Comparison of ENCODE assay signal across 1 cellular context in the genomic region with DNA sequence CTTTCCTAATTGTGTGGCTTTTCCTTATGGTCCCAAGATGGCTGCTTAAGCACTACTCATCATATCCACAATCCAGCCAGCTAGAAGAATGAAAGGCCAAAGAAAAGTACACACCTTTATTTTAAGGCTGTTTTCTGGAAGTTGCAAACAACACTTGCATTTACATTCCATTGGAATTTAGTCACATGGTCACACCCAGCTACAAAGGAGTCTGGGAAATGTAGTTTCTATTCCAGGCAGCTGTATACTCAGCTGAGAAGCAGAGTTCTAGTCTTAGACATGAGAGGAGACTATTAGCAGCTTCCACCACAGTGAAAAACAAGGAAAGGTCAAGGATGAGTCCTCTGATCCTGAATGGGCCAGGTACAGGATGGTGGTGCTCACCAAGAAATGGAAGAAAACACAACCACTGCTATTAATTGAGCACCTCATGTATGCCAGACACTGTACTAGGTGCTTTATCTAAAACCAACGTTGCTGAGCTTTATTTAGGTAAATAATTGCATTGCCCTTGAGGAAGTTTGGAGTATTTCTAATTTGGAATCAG.
A peak's percentile ranks its signal among the peaks of the same experiment; 100 is the strongest.
TF ChIP-seq lines count a peak whose summit lies in the region.

No MANE protein-coding gene starts in this region.

TF ChIP-seq in K562, 482 proteins besides CTCF, POLR2A, EP300 and RAD21 (continued from another document and continues in another):
- TF ChIP-seq ELK3 (CRISPR knock-in tag; IDR thresholded peaks at IDR 0.05) (no peak), TAF7 (tag; IDR thresholded peaks at IDR 0.05) (no peak), PRMT5 (CRISPR knock-in tag; IDR thresholded peaks at IDR 0.05) (no peak), ETS1 (conservative IDR thresholded peaks at IDR 0.05; ENCODE audit: control insufficient read depth, low read depth, low read length) (no peak), TEAD1 (CRISPR knock-in tag; IDR thresholded peaks at IDR 0.05) (0 out of 4 replicates have a peak, but pooled peaks of 1 of the 2 experiments have one; percentile 41), HNRNPK (IDR thresholded peaks at IDR 0.05; ENCODE audit: low read depth, low read length, poor library complexity, severe bottlenecking) (no peak), ZNF217 (CRISPR knock-in tag; IDR thresholded peaks at IDR 0.05) (no peak), KLF13 (tag; IDR thresholded peaks at IDR 0.05; ENCODE audit: borderline replicate concordance, low read depth) (no peak), DDX20 (tag; IDR thresholded peaks at IDR 0.05; ENCODE audit: low read depth) (no peak), POLR2G (IDR thresholded peaks at IDR 0.05; ENCODE audit: low read depth, low read length) (no peak), ZNF143 (CRISPR knock-in tag; IDR thresholded peaks at IDR 0.05) (peak; percentile 80), ZNF232 (CRISPR knock-in tag; IDR thresholded peaks at IDR 0.05) (no peak), ZNF589 (CRISPR knock-in tag; IDR thresholded peaks at IDR 0.05; ENCODE audit: low read depth) (no peak), SRSF7 (optimal IDR thresholded peaks at IDR 0.05; ENCODE audit: low read depth, low read length) (no peak), GABPB1 (CRISPR knock-in tag; IDR thresholded peaks at IDR 0.05) (no peak), GTF3C2 (IDR thresholded peaks at IDR 0.05; ENCODE audit: borderline replicate concordance, extremely low read depth, insufficient read length) (no peak), ZNF766 (CRISPR knock-in tag; conservative IDR thresholded peaks at IDR 0.05) (no peak), NFYB (IDR thresholded peaks at IDR 0.05; ENCODE audit: extremely low read depth, insufficient read length) (no peak), ELF4 (CRISPR knock-in tag; IDR thresholded peaks at IDR 0.05) (no peak), ZNF354B (CRISPR knock-in tag; IDR thresholded peaks at IDR 0.05) (no peak), SMARCC2 (IDR thresholded peaks at IDR 0.05; ENCODE audit: low read depth) (no peak), PYGO2 (tag; IDR thresholded peaks at IDR 0.05) (no peak), EHMT2 (IDR thresholded peaks at IDR 0.05) (no peak), POLR2B (IDR thresholded peaks at IDR 0.05; ENCODE audit: low read depth, partially characterized antibody) (no peak), AFF1 (IDR thresholded peaks at IDR 0.05; ENCODE audit: low read depth in 1 of 2, partially characterized antibody in 2 of 2) (peak in 1 of 2 experiments; percentile 56), FOXJ3 (CRISPR knock-in tag; IDR thresholded peaks at IDR 0.05) (no peak), ETV1 (tag; conservative IDR thresholded peaks at IDR 0.05; ENCODE audit: low read depth) (no peak), FOXA3 (CRISPR knock-in tag; conservative IDR thresholded peaks at IDR 0.05 in 1 of 2, IDR thresholded peaks at IDR 0.05 in 1 of 2) (0 out of 4 replicates have a peak, but pooled peaks of 1 of the 2 experiments have one; percentile 12), RBM15 (IDR thresholded peaks at IDR 0.05; ENCODE audit: insufficient read depth, low read length) (no peak), KLF10 (CRISPR knock-in tag; IDR thresholded peaks at IDR 0.05) (no peak)
- TF ChIP-seq, protein P1, sequence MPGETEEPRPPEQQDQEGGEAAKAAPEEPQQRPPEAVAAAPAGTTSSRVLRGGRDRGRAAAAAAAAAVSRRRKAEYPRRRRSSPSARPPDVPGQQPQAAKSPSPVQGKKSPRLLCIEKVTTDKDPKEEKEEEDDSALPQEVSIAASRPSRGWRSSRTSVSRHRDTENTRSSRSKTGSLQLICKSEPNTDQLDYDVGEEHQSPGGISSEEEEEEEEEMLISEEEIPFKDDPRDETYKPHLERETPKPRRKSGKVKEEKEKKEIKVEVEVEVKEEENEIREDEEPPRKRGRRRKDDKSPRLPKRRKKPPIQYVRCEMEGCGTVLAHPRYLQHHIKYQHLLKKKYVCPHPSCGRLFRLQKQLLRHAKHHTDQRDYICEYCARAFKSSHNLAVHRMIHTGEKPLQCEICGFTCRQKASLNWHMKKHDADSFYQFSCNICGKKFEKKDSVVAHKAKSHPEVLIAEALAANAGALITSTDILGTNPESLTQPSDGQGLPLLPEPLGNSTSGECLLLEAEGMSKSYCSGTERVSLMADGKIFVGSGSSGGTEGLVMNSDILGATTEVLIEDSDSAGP (CRISPR knock-in tag; IDR thresholded peaks at IDR 0.05): no peak
- TF ChIP-seq, protein P2, sequence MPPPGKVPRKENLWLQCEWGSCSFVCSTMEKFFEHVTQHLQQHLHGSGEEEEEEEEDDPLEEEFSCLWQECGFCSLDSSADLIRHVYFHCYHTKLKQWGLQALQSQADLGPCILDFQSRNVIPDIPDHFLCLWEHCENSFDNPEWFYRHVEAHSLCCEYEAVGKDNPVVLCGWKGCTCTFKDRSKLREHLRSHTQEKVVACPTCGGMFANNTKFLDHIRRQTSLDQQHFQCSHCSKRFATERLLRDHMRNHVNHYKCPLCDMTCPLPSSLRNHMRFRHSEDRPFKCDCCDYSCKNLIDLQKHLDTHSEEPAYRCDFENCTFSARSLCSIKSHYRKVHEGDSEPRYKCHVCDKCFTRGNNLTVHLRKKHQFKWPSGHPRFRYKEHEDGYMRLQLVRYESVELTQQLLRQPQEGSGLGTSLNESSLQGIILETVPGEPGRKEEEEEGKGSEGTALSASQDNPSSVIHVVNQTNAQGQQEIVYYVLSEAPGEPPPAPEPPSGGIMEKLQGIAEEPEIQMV (tag; conservative IDR thresholded peaks at IDR 0.05; ENCODE audit: low read depth): no peak
- TF ChIP-seq, protein P3, sequence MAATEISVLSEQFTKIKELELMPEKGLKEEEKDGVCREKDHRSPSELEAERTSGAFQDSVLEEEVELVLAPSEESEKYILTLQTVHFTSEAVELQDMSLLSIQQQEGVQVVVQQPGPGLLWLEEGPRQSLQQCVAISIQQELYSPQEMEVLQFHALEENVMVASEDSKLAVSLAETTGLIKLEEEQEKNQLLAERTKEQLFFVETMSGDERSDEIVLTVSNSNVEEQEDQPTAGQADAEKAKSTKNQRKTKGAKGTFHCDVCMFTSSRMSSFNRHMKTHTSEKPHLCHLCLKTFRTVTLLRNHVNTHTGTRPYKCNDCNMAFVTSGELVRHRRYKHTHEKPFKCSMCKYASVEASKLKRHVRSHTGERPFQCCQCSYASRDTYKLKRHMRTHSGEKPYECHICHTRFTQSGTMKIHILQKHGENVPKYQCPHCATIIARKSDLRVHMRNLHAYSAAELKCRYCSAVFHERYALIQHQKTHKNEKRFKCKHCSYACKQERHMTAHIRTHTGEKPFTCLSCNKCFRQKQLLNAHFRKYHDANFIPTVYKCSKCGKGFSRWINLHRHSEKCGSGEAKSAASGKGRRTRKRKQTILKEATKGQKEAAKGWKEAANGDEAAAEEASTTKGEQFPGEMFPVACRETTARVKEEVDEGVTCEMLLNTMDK (IDR thresholded peaks at IDR 0.05; ENCODE audit: borderline replicate concordance, insufficient read depth, low read depth, low read length, poor library complexity, severe bottlenecking): no peak
- TF ChIP-seq, protein P4, sequence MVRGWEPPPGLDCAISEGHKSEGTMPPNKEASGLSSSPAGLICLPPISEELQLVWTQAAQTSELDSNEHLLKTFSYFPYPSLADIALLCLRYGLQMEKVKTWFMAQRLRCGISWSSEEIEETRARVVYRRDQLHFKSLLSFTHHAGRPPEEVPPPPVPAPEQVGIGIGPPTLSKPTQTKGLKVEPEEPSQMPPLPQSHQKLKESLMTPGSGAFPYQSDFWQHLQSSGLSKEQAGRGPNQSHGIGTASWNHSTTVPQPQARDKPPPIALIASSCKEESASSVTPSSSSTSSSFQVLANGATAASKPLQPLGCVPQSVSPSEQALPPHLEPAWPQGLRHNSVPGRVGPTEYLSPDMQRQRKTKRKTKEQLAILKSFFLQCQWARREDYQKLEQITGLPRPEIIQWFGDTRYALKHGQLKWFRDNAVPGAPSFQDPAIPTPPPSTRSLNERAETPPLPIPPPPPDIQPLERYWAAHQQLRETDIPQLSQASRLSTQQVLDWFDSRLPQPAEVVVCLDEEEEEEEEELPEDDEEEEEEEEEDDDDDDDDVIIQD (CRISPR knock-in tag; IDR thresholded peaks at IDR 0.05): no peak
- TF ChIP-seq, protein P5, sequence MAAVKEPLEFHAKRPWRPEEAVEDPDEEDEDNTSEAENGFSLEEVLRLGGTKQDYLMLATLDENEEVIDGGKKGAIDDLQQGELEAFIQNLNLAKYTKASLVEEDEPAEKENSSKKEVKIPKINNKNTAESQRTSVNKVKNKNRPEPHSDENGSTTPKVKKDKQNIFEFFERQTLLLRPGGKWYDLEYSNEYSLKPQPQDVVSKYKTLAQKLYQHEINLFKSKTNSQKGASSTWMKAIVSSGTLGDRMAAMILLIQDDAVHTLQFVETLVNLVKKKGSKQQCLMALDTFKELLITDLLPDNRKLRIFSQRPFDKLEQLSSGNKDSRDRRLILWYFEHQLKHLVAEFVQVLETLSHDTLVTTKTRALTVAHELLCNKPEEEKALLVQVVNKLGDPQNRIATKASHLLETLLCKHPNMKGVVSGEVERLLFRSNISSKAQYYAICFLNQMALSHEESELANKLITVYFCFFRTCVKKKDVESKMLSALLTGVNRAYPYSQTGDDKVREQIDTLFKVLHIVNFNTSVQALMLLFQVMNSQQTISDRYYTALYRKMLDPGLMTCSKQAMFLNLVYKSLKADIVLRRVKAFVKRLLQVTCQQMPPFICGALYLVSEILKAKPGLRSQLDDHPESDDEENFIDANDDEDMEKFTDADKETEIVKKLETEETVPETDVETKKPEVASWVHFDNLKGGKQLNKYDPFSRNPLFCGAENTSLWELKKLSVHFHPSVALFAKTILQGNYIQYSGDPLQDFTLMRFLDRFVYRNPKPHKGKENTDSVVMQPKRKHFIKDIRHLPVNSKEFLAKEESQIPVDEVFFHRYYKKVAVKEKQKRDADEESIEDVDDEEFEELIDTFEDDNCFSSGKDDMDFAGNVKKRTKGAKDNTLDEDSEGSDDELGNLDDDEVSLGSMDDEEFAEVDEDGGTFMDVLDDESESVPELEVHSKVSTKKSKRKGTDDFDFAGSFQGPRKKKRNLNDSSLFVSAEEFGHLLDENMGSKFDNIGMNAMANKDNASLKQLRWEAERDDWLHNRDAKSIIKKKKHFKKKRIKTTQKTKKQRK (IDR thresholded peaks at IDR 0.05; ENCODE audit: borderline replicate concordance, low read depth, low read length): no peak
- TF ChIP-seq, protein P6, sequence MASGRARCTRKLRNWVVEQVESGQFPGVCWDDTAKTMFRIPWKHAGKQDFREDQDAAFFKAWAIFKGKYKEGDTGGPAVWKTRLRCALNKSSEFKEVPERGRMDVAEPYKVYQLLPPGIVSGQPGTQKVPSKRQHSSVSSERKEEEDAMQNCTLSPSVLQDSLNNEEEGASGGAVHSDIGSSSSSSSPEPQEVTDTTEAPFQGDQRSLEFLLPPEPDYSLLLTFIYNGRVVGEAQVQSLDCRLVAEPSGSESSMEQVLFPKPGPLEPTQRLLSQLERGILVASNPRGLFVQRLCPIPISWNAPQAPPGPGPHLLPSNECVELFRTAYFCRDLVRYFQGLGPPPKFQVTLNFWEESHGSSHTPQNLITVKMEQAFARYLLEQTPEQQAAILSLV (tag; IDR thresholded peaks at IDR 0.05): no peak
